In the genomic region with DNA sequence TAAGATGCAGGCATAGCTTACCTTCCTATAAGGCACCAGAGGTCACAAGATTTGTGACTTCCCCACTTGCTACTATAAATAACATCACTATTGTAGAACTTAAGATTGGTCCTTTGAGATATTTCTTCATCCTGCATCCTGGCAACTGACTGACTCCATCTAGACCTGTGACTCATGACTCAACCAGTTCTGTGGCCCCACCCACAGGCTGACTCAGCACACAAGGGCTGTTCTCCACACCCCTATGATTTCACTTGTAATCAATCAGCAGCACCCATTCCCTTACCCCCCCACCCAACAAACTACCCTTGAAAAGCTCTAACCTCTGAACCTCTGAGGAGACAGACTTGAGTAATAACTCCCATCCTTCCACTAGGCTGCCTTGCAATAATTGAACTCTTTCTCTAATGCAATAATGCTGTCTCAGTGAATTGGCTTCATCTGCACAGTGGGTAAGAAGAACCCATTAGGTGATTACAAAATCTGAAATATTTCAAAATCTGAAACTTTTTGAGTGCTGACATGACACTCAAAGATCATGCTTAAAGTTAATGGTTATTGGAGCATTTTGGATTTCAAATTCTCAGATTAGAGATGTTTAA, we compare ENCODE assay signal across 8 cellular contexts.
DNase-seq lines count a peak whose midpoint lies in the region; ATAC-seq, FAIRE-seq and TF ChIP-seq lines count a peak whose summit lies in the region.

No MANE protein-coding gene starts in this region.

- H3K36me3 ChIP-seq in DND-41 (ENCODE audit: insufficient read depth, low read length) (no peaks in the 10 kb centered on the region), brain microvascular endothelial cell (replicated peaks) (no peaks in the 10 kb centered on the region), kidney (ENCODE audit: control insufficient read depth in 1 of 2, insufficient read depth in 2 of 2, low read length in 2 of 2) (no peaks in the 10 kb centered on the region)

- H2AFZ ChIP-seq in DND-41 (ENCODE audit: low read depth, low read length), result no peak overlapping the region

- intact Hi-C loops in kidney (cut with DNase I), result no loop called here

- TF ChIP-seq CTCF in DND-41 (IDR thresholded peaks at IDR 0.05; ENCODE audit: borderline replicate concordance, extremely low read depth, low read length, poor library complexity, severe bottlenecking) (no peak), brain microvascular endothelial cell (IDR thresholded peaks at IDR 0.05; ENCODE audit: low read depth, low read length, missing control alignments) (no peak), kidney (IDR thresholded peaks at IDR 0.05; ENCODE audit: borderline replicate concordance, extremely low read depth, insufficient read depth) (no peak)

- H3K4me3 ChIP-seq in DND-41 (ENCODE audit: low read depth in 1 of 2, low read length in 2 of 2), result no peak overlapping the region
- H3K4me3 ChIP-seq in brain microvascular endothelial cell (ENCODE audit: low read depth, low read length), result no peak overlapping the region
- no peak overlapping the region for H3K4me3 ChIP-seq in kidney (ENCODE audit: low read length in 2 of 2)

- H3K27ac ChIP-seq in DND-41 (ENCODE audit: low read length) (no peak overlapping the region), brain microvascular endothelial cell (no peak overlapping the region), kidney (ENCODE audit: low read depth in 2 of 2, low read length in 2 of 2) (no peak overlapping the region)

- no peak overlapping the region for H3K27ac Mint-ChIP-seq in T-helper 2 cell treated with Interferon-gamma antibody and Interleukin-4, amounts not matched to agents 5 μg/mL and 100 μg/mL, for 36 hours

- peaks cover 5% of the 10 kb centered on the region for H3K4me1 Mint-ChIP-seq in T-helper 2 cell treated with Interferon-gamma antibody and Interleukin-4, amounts not matched to agents 5 μg/mL and 100 μg/mL, for 36 hours (ENCODE audit: low read depth)

- FAIRE-seq in kidney (lab: Jason Lieb, UNC), result no peak

- ATAC-seq in DND-41 (ENCODE audit: insufficient read depth, low read depth) (peak; percentile 50; the same call in 1 of the 3 replicates), HG03439 (IDR thresholded peaks at IDR 0.05; ENCODE audit: unreplicated experiment) (no peak)

- H3K9ac ChIP-seq in DND-41 (ENCODE audit: low read depth, low read length) (no peak overlapping the region), kidney (ENCODE audit: low read length in 2 of 2) (no peak overlapping the region)

- peaks cover 20% of the 10 kb centered on the region for H3K9me3 Mint-ChIP-seq in T-helper 2 cell treated with Interferon-gamma antibody and Interleukin-4, amounts not matched to agents 5 μg/mL and 100 μg/mL, for 36 hours

- H3K4me3 Mint-ChIP-seq in T-helper 2 cell treated with Interferon-gamma antibody and Interleukin-4, amounts not matched to agents 5 μg/mL and 100 μg/mL, for 36 hours, result no peak overlapping the region

- in situ Hi-C loops in brain microvascular endothelial cell (cut with HindIII; ENCODE audit: low pct_ligation_motif_present, low sequenced_read_pairs), result no loop called here

- no peaks in the 10 kb centered on the region for H3K4me1 ChIP-seq in DND-41 (ENCODE audit: insufficient read depth, low read length)
- peaks cover 0 to 5% of the 10 kb centered on the region in 2 donors for H3K4me1 ChIP-seq in kidney (ENCODE audit: control insufficient read depth in 1 of 2, insufficient read depth in 1 of 2, low read depth in 1 of 2, low read length in 2 of 2)

- H3K27me3 ChIP-seq in DND-41 (ENCODE audit: insufficient read depth, low read length, poor library complexity), result no peaks in the 10 kb centered on the region
- H3K27me3 ChIP-seq in brain microvascular endothelial cell (replicated peaks), result no peaks in the 10 kb centered on the region

- peaks cover 13% of the 10 kb centered on the region for H3K36me3 Mint-ChIP-seq in T-helper 2 cell treated with Interferon-gamma antibody and Interleukin-4, amounts not matched to agents 5 μg/mL and 100 μg/mL, for 36 hours (ENCODE audit: low read depth)

- H3K4me2 ChIP-seq in DND-41 (ENCODE audit: insufficient read depth, low read length), result no peak overlapping the region

- H4K20me1 ChIP-seq in DND-41 (ENCODE audit: insufficient read depth, low read length), result no peaks in the 10 kb centered on the region

- no peaks in the 10 kb centered on the region for H3K79me2 ChIP-seq in DND-41 (ENCODE audit: insufficient read depth, low read length)

- H3K9me3 ChIP-seq in DND-41 (ENCODE audit: insufficient read depth, low read length, severe bottlenecking) (peaks cover 5% of the 10 kb centered on the region), kidney (ENCODE audit: control insufficient read depth in 1 of 2, low read length in 2 of 2) (peaks cover 0 to 10% of the 10 kb centered on the region in 2 donors)

- no peaks in the 10 kb centered on the region for H3K27me3 Mint-ChIP-seq in T-helper 2 cell treated with Interferon-gamma antibody and Interleukin-4, amounts not matched to agents 5 μg/mL and 100 μg/mL, for 36 hours (ENCODE audit: low read depth)

- peak; percentile 28 for DNase-seq in DND-41
- DNase-seq in NCI-H69 (lab: John Stamatoyannopoulos, UW), result peak; percentile 30
- peak; percentile 87 for DNase-seq in brain microvascular endothelial cell
- peak; percentile 90 for DNase-seq in renal cortical epithelial cell (ENCODE audit: low read depth)
- DNase-seq in T-helper 2 cell treated with Interferon-gamma antibody and Interleukin-4, amounts not matched to agents 5 μg/mL and 100 μg/mL, for 36 hours (ENCODE audit: low spot score), result no peak
- DNase-seq in central memory CD4-positive, alpha-beta T cell, result no peak
- DNase-seq in kidney, result no peak

Comparison
In these comparisons a context has a peak if more than half of its experiments do, and no peak if none do; other contexts are left out.
1. DNase-seq: peak in DND-41 (single experiment), NCI-H69 (single experiment), brain microvascular endothelial cell (single experiment) and renal cortical epithelial cell (single experiment); none in T-helper 2 cell treated with Interferon-gamma antibody and Interleukin-4, amounts not matched to agents 5 μg/mL and 100 μg/mL, for 36 hours (single experiment), central memory CD4-positive, alpha-beta T cell (single experiment) and kidney (single experiment).